In genomic region chr2:227990937-227991336, GRCh38 we compare ENCODE assay signal across 24 cellular contexts.
A peak's percentile ranks its signal among the peaks of the same experiment; 100 is the strongest.
DNase-seq lines count a peak whose midpoint lies in the region; ATAC-seq and TF ChIP-seq lines count a peak whose summit lies in the region.
"Had no signal": no experiment of that assay in that cellular context is flagged by ENCODE, and none has a peak within 500 bp of the region (broad histone marks: within the 10 kb centered on the region; RNA-seq: fewer than 3 reads in every experiment).

No MANE protein-coding gene starts in this region.

- DNase-seq in glutamatergic neuron = peak; percentile 34
- DNase-seq in neuronal stem cell (ENCODE audit: low spot score) = no peak
- peak; percentile 55 for DNase-seq in sciatic nerve (ENCODE audit: low spot score)
- DNase-seq in NCI-H146 (lab: John Stamatoyannopoulos, UW) = no peak
- DNase-seq in activated T-helper 2 cell treated with anti-CD3 and anti-CD28 coated beads, Interferon-gamma antibody, Interleukin-2, Interleukin-4, amounts not matched to agents 10 μg/mL and 5 μg/mL and 100 μg/mL, durations not matched to agents 14 hours and 24 hours and 36 hours (ENCODE audit: low spot score) = no peak
- no peak for DNase-seq in head of caudate nucleus
- DNase-seq: 8988T; ACHN; BE2C; C1 segment of cervical spinal cord; CD4-positive, alpha-beta memory T cell; CD4-positive, CD25-positive, alpha-beta regulatory T cell; CD8-positive, alpha-beta memory T cell; COR-L47; DMS 273 treated with DMSO at 0.1 percent for 48 hours; DMS153; DMS53; DMS79; DND-41; EL; GDM1 had no signal

- H3K27me3 Mint-ChIP-seq in glutamatergic neuron (ENCODE audit: unreplicated experiment) = no peaks in the 10 kb centered on the region
- no peaks in the 10 kb centered on the region for H3K27me3 Mint-ChIP-seq in activated T-helper 2 cell treated with anti-CD3 and anti-CD28 coated beads, Interferon-gamma antibody, Interleukin-2, Interleukin-4, amounts not matched to agents 10 μg/mL and 5 μg/mL and 100 μg/mL, durations not matched to agents 14 hours and 24 hours and 36 hours (ENCODE audit: low read depth)
- H3K27me3 Mint-ChIP-seq: CD4-positive, alpha-beta memory T cell; CD4-positive, CD25-positive, alpha-beta regulatory T cell had no signal

- H2BK12ac ChIP-seq in neuronal stem cell (ENCODE audit: low read length) = no peak overlapping the region

- H4K91ac ChIP-seq in neuronal stem cell (ENCODE audit: low read depth, low read length, poor library complexity) = no peak overlapping the region

- H3K9me3 Mint-ChIP-seq in glutamatergic neuron (ENCODE audit: unreplicated experiment) = no peaks in the 10 kb centered on the region
- H3K9me3 Mint-ChIP-seq in activated T-helper 2 cell treated with anti-CD3 and anti-CD28 coated beads, Interferon-gamma antibody, Interleukin-2, Interleukin-4, amounts not matched to agents 10 μg/mL and 5 μg/mL and 100 μg/mL, durations not matched to agents 14 hours and 24 hours and 36 hours = no peaks in the 10 kb centered on the region
- H3K9me3 Mint-ChIP-seq: CD8-positive, alpha-beta memory T cell had no signal

- no peak overlapping the region for H3K27ac Mint-ChIP-seq in glutamatergic neuron (ENCODE audit: unreplicated experiment)
- no peak overlapping the region for H3K27ac Mint-ChIP-seq in activated T-helper 2 cell treated with anti-CD3 and anti-CD28 coated beads, Interferon-gamma antibody, Interleukin-2, Interleukin-4, amounts not matched to agents 10 μg/mL and 5 μg/mL and 100 μg/mL, durations not matched to agents 14 hours and 24 hours and 36 hours
- H3K27ac Mint-ChIP-seq: CD14-positive monocyte; CD4-positive, alpha-beta memory T cell; CD4-positive, CD25-positive, alpha-beta regulatory T cell; CD8-positive, alpha-beta memory T cell had no signal

- no peak overlapping the region for H3K4me3 ChIP-seq in neuronal stem cell (ENCODE audit: low read length in 2 of 2)
- H3K4me3 ChIP-seq: BLaER1, GM12878 had no signal

- H3K4ac ChIP-seq in neuronal stem cell (ENCODE audit: low read length) = no peak overlapping the region

- no CpG with 5 or more reads among the region's 4 CpGs for WGBS in neuronal stem cell (ENCODE audit: extremely low coverage in 2 of 2, insufficient read length in 2 of 2, insufficient replicate concordance in 1 of 2), 2 donors

- H3K27ac ChIP-seq in neuronal stem cell (replicated peaks; ENCODE audit: low read length) = no peak overlapping the region
- H3K27ac ChIP-seq: BLaER1 had no signal

- no peaks in the 10 kb centered on the region for H3K79me1 ChIP-seq in neuronal stem cell (ENCODE audit: low read depth, low read length)

- peak overlapping the region; percentile 95 for H3K14ac ChIP-seq in neuronal stem cell (ENCODE audit: low read length)

- intact Hi-C loops in sciatic nerve (cut with DNase I) = no loop called here
- intact Hi-C loops in activated T-helper 2 cell treated with anti-CD3 and anti-CD28 coated beads, Interferon-gamma antibody, Interleukin-2, Interleukin-4, amounts not matched to agents 10 μg/mL and 5 μg/mL and 100 μg/mL, durations not matched to agents 14 hours and 24 hours and 36 hours (cut with micrococcal nuclease) = no loop called here
- intact Hi-C loops in head of caudate nucleus (cut with DNase I) = no loop called here

- H3K18ac ChIP-seq in neuronal stem cell (ENCODE audit: low read length) = peak overlapping the region; percentile 27

- no peak overlapping the region for H4K8ac ChIP-seq in neuronal stem cell (ENCODE audit: low read depth, low read length)

- no peak overlapping the region for H2AFZ ChIP-seq in neuronal stem cell (ENCODE audit: low read length)

- no peaks in the 10 kb centered on the region for H3K9me3 ChIP-seq in neuronal stem cell (replicated peaks in 1 of 2; ENCODE audit: control insufficient read depth in 2 of 2, insufficient read depth in 1 of 2, low read depth in 1 of 2, low read length in 2 of 2)
- H3K9me3 ChIP-seq: BE2C, BLaER1 had no signal

- H2AK5ac ChIP-seq in neuronal stem cell (ENCODE audit: low read depth, low read length) = no peak overlapping the region

- H2BK15ac ChIP-seq in neuronal stem cell (ENCODE audit: low read length) = no peak overlapping the region

- H2BK5ac ChIP-seq in neuronal stem cell (ENCODE audit: low read length) = no peak overlapping the region

- ATAC-seq in sciatic nerve = peak; percentile 93
- ATAC-seq: GM12878 had no signal

- H3K23ac ChIP-seq in neuronal stem cell (ENCODE audit: low read depth, low read length, poor library complexity) = no peak overlapping the region

- no peak overlapping the region for H3K4me3 Mint-ChIP-seq in glutamatergic neuron (ENCODE audit: unreplicated experiment)
- no peak overlapping the region for H3K4me3 Mint-ChIP-seq in activated T-helper 2 cell treated with anti-CD3 and anti-CD28 coated beads, Interferon-gamma antibody, Interleukin-2, Interleukin-4, amounts not matched to agents 10 μg/mL and 5 μg/mL and 100 μg/mL, durations not matched to agents 14 hours and 24 hours and 36 hours (ENCODE audit: low read depth)
- H3K4me3 Mint-ChIP-seq: CD14-positive monocyte; CD4-positive, alpha-beta memory T cell; CD4-positive, CD25-positive, alpha-beta regulatory T cell; CD8-positive, alpha-beta memory T cell had no signal

- no peaks in the 10 kb centered on the region for H3K27me3 ChIP-seq in neuronal stem cell (ENCODE audit: control insufficient read depth in 3 of 3, insufficient read depth in 3 of 3, low read depth in 1 of 3, low read length in 3 of 3)
- H3K27me3 ChIP-seq: BE2C, BLaER1 had no signal

- no peak overlapping the region for H2BK120ac ChIP-seq in neuronal stem cell (ENCODE audit: low read depth, low read length)

- no peaks in the 10 kb centered on the region for H3K4me1 ChIP-seq in neuronal stem cell (ENCODE audit: control insufficient read depth in 2 of 2, insufficient read depth in 1 of 2, low read depth in 1 of 2, low read length in 2 of 2)
- H3K4me1 ChIP-seq: BE2C, BLaER1 had no signal

- H3K36me3 ChIP-seq in neuronal stem cell (replicated peaks in 1 of 2; ENCODE audit: control insufficient read depth in 2 of 2, insufficient read depth in 2 of 2, low read length in 2 of 2) = no peaks in the 10 kb centered on the region
- H3K36me3 ChIP-seq: BE2C, BLaER1 had no signal

- H3K4me1 Mint-ChIP-seq in glutamatergic neuron (ENCODE audit: low read depth, unreplicated experiment) = peaks cover 15% of the 10 kb centered on the region
- H3K4me1 Mint-ChIP-seq in activated T-helper 2 cell treated with anti-CD3 and anti-CD28 coated beads, Interferon-gamma antibody, Interleukin-2, Interleukin-4, amounts not matched to agents 10 μg/mL and 5 μg/mL and 100 μg/mL, durations not matched to agents 14 hours and 24 hours and 36 hours (ENCODE audit: low read depth) = no peaks in the 10 kb centered on the region
- H3K4me1 Mint-ChIP-seq: CD14-positive monocyte; CD4-positive, alpha-beta memory T cell; CD4-positive, CD25-positive, alpha-beta regulatory T cell; CD8-positive, alpha-beta memory T cell had no signal

- H3K4me2 ChIP-seq in neuronal stem cell (ENCODE audit: insufficient read depth, low read length, poor library complexity, severe bottlenecking) = no peak overlapping the region
- H3K4me2 ChIP-seq: BLaER1 had no signal

- no peak for TF ChIP-seq CTCF in glutamatergic neuron (IDR thresholded peaks at IDR 0.05; ENCODE audit: partially characterized antibody, unreplicated experiment)

- H3K9ac ChIP-seq in neuronal stem cell (ENCODE audit: low read depth, low read length, poor library complexity) = no peak overlapping the region
- H3K9ac ChIP-seq: BLaER1 had no signal

- no peaks in the 10 kb centered on the region for H3K36me3 Mint-ChIP-seq in glutamatergic neuron (ENCODE audit: unreplicated experiment)
- no peaks in the 10 kb centered on the region for H3K36me3 Mint-ChIP-seq in activated T-helper 2 cell treated with anti-CD3 and anti-CD28 coated beads, Interferon-gamma antibody, Interleukin-2, Interleukin-4, amounts not matched to agents 10 μg/mL and 5 μg/mL and 100 μg/mL, durations not matched to agents 14 hours and 24 hours and 36 hours (ENCODE audit: low read depth)
- H3K36me3 Mint-ChIP-seq: CD14-positive monocyte; CD4-positive, alpha-beta memory T cell; CD4-positive, CD25-positive, alpha-beta regulatory T cell; CD8-positive, alpha-beta memory T cell had no signal

Comparison
In these comparisons a context has a peak if more than half of its experiments do, and no peak if none do; other contexts are left out.
1. DNase-seq: peak in glutamatergic neuron (single experiment) and sciatic nerve (single experiment); none in neuronal stem cell (single experiment), NCI-H146 (single experiment), activated T-helper 2 cell treated with anti-CD3 and anti-CD28 coated beads, Interferon-gamma antibody, Interleukin-2, Interleukin-4, amounts not matched to agents 10 μg/mL and 5 μg/mL and 100 μg/mL, durations not matched to agents 14 hours and 24 hours and 36 hours (single experiment) and head of caudate nucleus (0 of 42).